20 cellular contexts compared by ENCODE assay signal in genomic region chr1:15288173-15288926, GRCh38. TPM values are rescaled to one million over a fixed set of nuclear protein-coding genes. Genes with fewer than 3 reads are reported as not detected.
A peak's percentile ranks its signal among the peaks of the same experiment; 100 is the strongest.
DNase-seq lines count a peak whose midpoint lies in the region; ATAC-seq and TF ChIP-seq lines count a peak whose summit lies in the region.
"Had no signal": no experiment of that assay in that cellular context is flagged by ENCODE, and none has a peak within 500 bp of the region (broad histone marks: within the 10 kb centered on the region; RNA-seq: fewer than 3 reads in every experiment).

No MANE protein-coding gene starts in this region.

- H3K79me2 ChIP-seq in osteoblast (ENCODE audit: insufficient read depth, low read length) = no peaks in the 10 kb centered on the region

- no peaks in the 10 kb centered on the region for H4K20me1 ChIP-seq in osteoblast (ENCODE audit: insufficient read depth, low read length)

- no peaks in the 10 kb centered on the region for H3K9me3 Mint-ChIP-seq in MCF 10A (ENCODE audit: unreplicated experiment)
- H3K9me3 Mint-ChIP-seq in stimulated activated memory B cell treated with anti-CD40 and anti-IgM and Interleukin-4, amounts not matched to agents 10 μg/mL and 1 μg/mL and 100 μg/mL, for 72 hours = peaks cover 10% of the 10 kb centered on the region

- intact Hi-C loops in MCF 10A (cut with micrococcal nuclease) = no loop called here
- intact Hi-C loops in breast epithelium (cut with DNase I; ENCODE audit: low total_unique reads) = loop anchor here (10.0 kb wide), 1 partner anchor 164 kb away; no protein-coding TSS in a partner anchor

- no peaks in the 10 kb centered on the region for H3K27me3 Mint-ChIP-seq in MCF 10A (ENCODE audit: insufficient read depth, unreplicated experiment)
- H3K27me3 Mint-ChIP-seq in stimulated activated memory B cell treated with anti-CD40 and anti-IgM and Interleukin-4, amounts not matched to agents 10 μg/mL and 1 μg/mL and 100 μg/mL, for 72 hours = peaks cover 43% of the 10 kb centered on the region

- H2AFZ ChIP-seq in osteoblast (ENCODE audit: low read length) = no peak overlapping the region

- BruUV-seq in MCF 10A (replicated peaks; lab: Mats Ljungman, UMichigan) = no TSS peak

- TF ChIP-seq CTCF in MCF 10A (IDR thresholded peaks at IDR 0.05; ENCODE audit: unreplicated experiment) = no peak
- no peak for TF ChIP-seq CTCF in breast epithelium (IDR thresholded peaks at IDR 0.05)
- peak; percentile 32 for TF ChIP-seq CTCF in epithelial cell of esophagus (IDR thresholded peaks at IDR 0.05; ENCODE audit: insufficient read depth, low read depth, low read length, missing control alignments)
- no peak for TF ChIP-seq CTCF in osteoblast (IDR thresholded peaks at IDR 0.05; ENCODE audit: extremely low read depth, low read depth, low read length)
- TF ChIP-seq CTCF in right atrium auricular region (IDR thresholded peaks at IDR 0.05) = peak in 1 of 2 donors; percentile 33

- no peak overlapping the region for H3K27ac Mint-ChIP-seq in MCF 10A (ENCODE audit: low read depth, unreplicated experiment)
- H3K27ac Mint-ChIP-seq in stimulated activated memory B cell treated with anti-CD40 and anti-IgM and Interleukin-4, amounts not matched to agents 10 μg/mL and 1 μg/mL and 100 μg/mL, for 72 hours = no peak overlapping the region
- H3K27ac Mint-ChIP-seq: stimulated activated naive B cell treated with anti-CD40 and anti-IgM and Interleukin-4, amounts not matched to agents 10 μg/mL and 1 μg/mL and 100 μg/mL, for 72 hours; T-helper 17 cell had no signal

- H3K4me3 Mint-ChIP-seq in MCF 10A (ENCODE audit: unreplicated experiment) = no peak overlapping the region
- H3K4me3 Mint-ChIP-seq in stimulated activated memory B cell treated with anti-CD40 and anti-IgM and Interleukin-4, amounts not matched to agents 10 μg/mL and 1 μg/mL and 100 μg/mL, for 72 hours = no peak overlapping the region
- H3K4me3 Mint-ChIP-seq: stimulated activated naive B cell treated with anti-CD40 and anti-IgM and Interleukin-4, amounts not matched to agents 10 μg/mL and 1 μg/mL and 100 μg/mL, for 72 hours; T-helper 17 cell had no signal

- no peaks in the 10 kb centered on the region for H3K27me3 ChIP-seq in breast epithelium
- H3K27me3 ChIP-seq in osteoblast (ENCODE audit: insufficient read depth, low read length) = no peaks in the 10 kb centered on the region
- H3K27me3 ChIP-seq in right atrium auricular region = no peaks in the 10 kb centered on the region
- H3K27me3 ChIP-seq: dorsolateral prefrontal cortex, pancreas had no signal

- H3K9me3 ChIP-seq in breast epithelium (no peaks in the 10 kb centered on the region), osteoblast (ENCODE audit: low read depth, low read length) (peaks cover 1% of the 10 kb centered on the region), right atrium auricular region (no peaks in the 10 kb centered on the region)
- H3K9me3 ChIP-seq: Caco-2, pancreas had no signal

- no peak for ATAC-seq in stimulated activated memory B cell treated with anti-CD40 and anti-IgM and Interleukin-4, amounts not matched to agents 10 μg/mL and 1 μg/mL and 100 μg/mL, for 72 hours
- ATAC-seq in GM18502 (IDR thresholded peaks at IDR 0.05; ENCODE audit: poor library complexity, unreplicated experiment) = no peak
- ATAC-seq: pancreas; stimulated activated naive B cell treated with anti-CD40 and anti-IgM and Interleukin-4, amounts not matched to agents 10 μg/mL and 1 μg/mL and 100 μg/mL, for 72 hours; T-helper 17 cell had no signal

- H3K27ac ChIP-seq in breast epithelium (no peak overlapping the region), osteoblast (ENCODE audit: low read depth, low read length) (no peak overlapping the region), right atrium auricular region (no peak overlapping the region)
- H3K27ac ChIP-seq: dorsolateral prefrontal cortex, pancreas, skin epidermis had no signal

- TF ChIP-seq POLR2A in breast epithelium (IDR thresholded peaks at IDR 0.05) = no peak

- POLR2A ChIA-PET in MCF 10A (lab: Yijun Ruan, JAX) = interaction anchor here (0.7 kb wide), 1 partner anchor 1849 kb away, joined by 3 read pairs; no protein-coding TSS in a partner anchor

- no peaks in the 10 kb centered on the region for H3K4me1 ChIP-seq in breast epithelium
- peaks cover 14% of the 10 kb centered on the region for H3K4me1 ChIP-seq in osteoblast (ENCODE audit: insufficient read depth, low read length)
- H3K4me1 ChIP-seq in right atrium auricular region = peaks cover 0 to 5% of the 10 kb centered on the region in 2 donors

- DNase-seq in MCF 10A (ENCODE audit: unreplicated experiment) = peak; percentile 13
- DNase-seq in breast epithelium (ENCODE audit: low spot score in 2 of 2) = no peak
- peak; percentile 26 for DNase-seq in NCI-H345 treated with DMSO at 0.1 percent for 48 hours (lab: John Stamatoyannopoulos, UW; ENCODE audit: unreplicated experiment)
- no peak for DNase-seq in epithelial cell of esophagus (ENCODE audit: low read depth)
- DNase-seq in osteoblast (ENCODE audit: insufficient read length, low spot score, missing footprints) = no peak
- DNase-seq in right atrium auricular region (ENCODE audit: low spot score) = no peak
- DNase-seq: activated CD4-positive, CD25-positive, alpha-beta regulatory T cell treated with anti-CD3 and anti-CD28 coated beads, Interleukin-2, amount 50 U/mL, for 72 hours; activated naive CD4-positive, alpha-beta T cell; Caco-2; HCEC 1CT; hippocampal formation; NCI-H1105; NCI-H82; pancreas; stimulated activated naive B cell treated with anti-CD40 and anti-IgM and Interleukin-4, amounts not matched to agents 10 μg/mL and 1 μg/mL and 100 μg/mL, for 72 hours; T-helper 17 cell had no signal

- H3K4me3 ChIP-seq in breast epithelium (no peak overlapping the region), epithelial cell of esophagus (ENCODE audit: low read length) (no peak overlapping the region), osteoblast (ENCODE audit: insufficient read depth, low read length) (no peak overlapping the region), right atrium auricular region (no peak overlapping the region)
- H3K4me3 ChIP-seq: dorsolateral prefrontal cortex, pancreas, skin epidermis had no signal

- H3K4me2 ChIP-seq in osteoblast (ENCODE audit: insufficient read depth, low read length) = no peak overlapping the region

- H3K4me1 Mint-ChIP-seq in MCF 10A (ENCODE audit: insufficient read depth, unreplicated experiment) = peaks cover 13% of the 10 kb centered on the region
- H3K4me1 Mint-ChIP-seq in stimulated activated memory B cell treated with anti-CD40 and anti-IgM and Interleukin-4, amounts not matched to agents 10 μg/mL and 1 μg/mL and 100 μg/mL, for 72 hours = peaks cover 7% of the 10 kb centered on the region

- H3K36me3 Mint-ChIP-seq in MCF 10A (ENCODE audit: insufficient read depth, unreplicated experiment) = no peaks in the 10 kb centered on the region
- H3K36me3 Mint-ChIP-seq in stimulated activated memory B cell treated with anti-CD40 and anti-IgM and Interleukin-4, amounts not matched to agents 10 μg/mL and 1 μg/mL and 100 μg/mL, for 72 hours = peaks cover 6% of the 10 kb centered on the region

- H3K36me3 ChIP-seq in breast epithelium (no peaks in the 10 kb centered on the region), osteoblast (ENCODE audit: insufficient read depth, low read length) (no peaks in the 10 kb centered on the region), right atrium auricular region (no peaks in the 10 kb centered on the region)
- H3K36me3 ChIP-seq: pancreas had no signal

- CTCF ChIA-PET in MCF 10A (lab: Yijun Ruan, JAX) = interaction anchor here (0.7 to 1.8 kb wide), 4 partner anchors 16 to 135 kb away, joined by 3 to 10 read pairs (median 3); no protein-coding TSS in a partner anchor

RNA-seq across cellular contexts. Expression of gene FHAD1, which starts 41.3 kb away (rescaled TPM):
- not detected in 2 replicates for total RNA-seq in MCF 10A (2022)
- total RNA-seq in breast epithelium = 1 to 10 TPM in 2 of 3 donors, not detected in 1; 1.0 to 2.3 TPM
- 0.72 and 1.8 TPM in 2 replicates for total RNA-seq in osteoblast
- total RNA-seq in right atrium auricular region = not detected
- total RNA-seq: T-helper 17 cell had no signal

Comparison
In these comparisons a context has a peak if more than half of its experiments do, and no peak if none do; other contexts are left out.
1. DNase-seq: peak in MCF 10A (single experiment) and NCI-H345 treated with DMSO at 0.1 percent for 48 hours (single experiment); none in breast epithelium (0 of 2), epithelial cell of esophagus (single experiment), osteoblast (single experiment) and right atrium auricular region (single experiment).